ENCODE assay signal across 2 cellular contexts in genomic region chr2:68770271-68771111, GRCh38.
TF ChIP-seq lines count a peak whose summit lies in the region.

No MANE protein-coding gene starts in this region.

TF ChIP-seq in liver, 16 proteins besides CTCF, POLR2A, EP300 and RAD21 (continued from another document):
- TF ChIP-seq, protein P1, sequence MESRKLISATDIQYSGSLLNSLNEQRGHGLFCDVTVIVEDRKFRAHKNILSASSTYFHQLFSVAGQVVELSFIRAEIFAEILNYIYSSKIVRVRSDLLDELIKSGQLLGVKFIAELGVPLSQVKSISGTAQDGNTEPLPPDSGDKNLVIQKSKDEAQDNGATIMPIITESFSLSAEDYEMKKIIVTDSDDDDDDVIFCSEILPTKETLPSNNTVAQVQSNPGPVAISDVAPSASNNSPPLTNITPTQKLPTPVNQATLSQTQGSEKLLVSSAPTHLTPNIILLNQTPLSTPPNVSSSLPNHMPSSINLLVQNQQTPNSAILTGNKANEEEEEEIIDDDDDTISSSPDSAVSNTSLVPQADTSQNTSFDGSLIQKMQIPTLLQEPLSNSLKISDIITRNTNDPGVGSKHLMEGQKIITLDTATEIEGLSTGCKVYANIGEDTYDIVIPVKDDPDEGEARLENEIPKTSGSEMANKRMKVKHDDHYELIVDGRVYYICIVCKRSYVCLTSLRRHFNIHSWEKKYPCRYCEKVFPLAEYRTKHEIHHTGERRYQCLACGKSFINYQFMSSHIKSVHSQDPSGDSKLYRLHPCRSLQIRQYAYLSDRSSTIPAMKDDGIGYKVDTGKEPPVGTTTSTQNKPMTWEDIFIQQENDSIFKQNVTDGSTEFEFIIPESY (IDR thresholded peaks at IDR 0.05) = no peak
- TF ChIP-seq, protein P2, sequence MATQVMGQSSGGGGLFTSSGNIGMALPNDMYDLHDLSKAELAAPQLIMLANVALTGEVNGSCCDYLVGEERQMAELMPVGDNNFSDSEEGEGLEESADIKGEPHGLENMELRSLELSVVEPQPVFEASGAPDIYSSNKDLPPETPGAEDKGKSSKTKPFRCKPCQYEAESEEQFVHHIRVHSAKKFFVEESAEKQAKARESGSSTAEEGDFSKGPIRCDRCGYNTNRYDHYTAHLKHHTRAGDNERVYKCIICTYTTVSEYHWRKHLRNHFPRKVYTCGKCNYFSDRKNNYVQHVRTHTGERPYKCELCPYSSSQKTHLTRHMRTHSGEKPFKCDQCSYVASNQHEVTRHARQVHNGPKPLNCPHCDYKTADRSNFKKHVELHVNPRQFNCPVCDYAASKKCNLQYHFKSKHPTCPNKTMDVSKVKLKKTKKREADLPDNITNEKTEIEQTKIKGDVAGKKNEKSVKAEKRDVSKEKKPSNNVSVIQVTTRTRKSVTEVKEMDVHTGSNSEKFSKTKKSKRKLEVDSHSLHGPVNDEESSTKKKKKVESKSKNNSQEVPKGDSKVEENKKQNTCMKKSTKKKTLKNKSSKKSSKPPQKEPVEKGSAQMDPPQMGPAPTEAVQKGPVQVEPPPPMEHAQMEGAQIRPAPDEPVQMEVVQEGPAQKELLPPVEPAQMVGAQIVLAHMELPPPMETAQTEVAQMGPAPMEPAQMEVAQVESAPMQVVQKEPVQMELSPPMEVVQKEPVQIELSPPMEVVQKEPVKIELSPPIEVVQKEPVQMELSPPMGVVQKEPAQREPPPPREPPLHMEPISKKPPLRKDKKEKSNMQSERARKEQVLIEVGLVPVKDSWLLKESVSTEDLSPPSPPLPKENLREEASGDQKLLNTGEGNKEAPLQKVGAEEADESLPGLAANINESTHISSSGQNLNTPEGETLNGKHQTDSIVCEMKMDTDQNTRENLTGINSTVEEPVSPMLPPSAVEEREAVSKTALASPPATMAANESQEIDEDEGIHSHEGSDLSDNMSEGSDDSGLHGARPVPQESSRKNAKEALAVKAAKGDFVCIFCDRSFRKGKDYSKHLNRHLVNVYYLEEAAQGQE (IDR thresholded peaks at IDR 0.05) = no peak
- TF ChIP-seq TAF1 (conservative IDR thresholded peaks at IDR 0.05) (no peak), EGR1 (IDR thresholded peaks at IDR 0.05; ENCODE audit: low read depth in 2 of 2) (no peak), JUND (IDR thresholded peaks at IDR 0.05) (no peak), HNF4A (conservative IDR thresholded peaks at IDR 0.05) (no peak), MAX (IDR thresholded peaks at IDR 0.05) (no peak), SP1 (IDR thresholded peaks at IDR 0.05) (no peak)

TF ChIP-seq in HepG2, 621 proteins besides CTCF, POLR2A, EP300 and RAD21 (continued from another document):
- TF ChIP-seq, protein P2 (IDR thresholded peaks at IDR 0.05; ENCODE audit: borderline replicate concordance in 1 of 2, low read depth in 1 of 2, low read length in 2 of 2) = no peak
- TF ChIP-seq THYN1 (CRISPR knock-in tag; IDR thresholded peaks at IDR 0.05; ENCODE audit: borderline replicate concordance, low read depth) (no peak), HOXD1 (CRISPR knock-in tag; IDR thresholded peaks at IDR 0.05) (no peak), ZBTB4 (CRISPR knock-in tag; IDR thresholded peaks at IDR 0.05; ENCODE audit: borderline replicate concordance) (no peak), ZFP36L1 (CRISPR knock-in tag; IDR thresholded peaks at IDR 0.05) (no peak)
- TF ChIP-seq, protein P3, sequence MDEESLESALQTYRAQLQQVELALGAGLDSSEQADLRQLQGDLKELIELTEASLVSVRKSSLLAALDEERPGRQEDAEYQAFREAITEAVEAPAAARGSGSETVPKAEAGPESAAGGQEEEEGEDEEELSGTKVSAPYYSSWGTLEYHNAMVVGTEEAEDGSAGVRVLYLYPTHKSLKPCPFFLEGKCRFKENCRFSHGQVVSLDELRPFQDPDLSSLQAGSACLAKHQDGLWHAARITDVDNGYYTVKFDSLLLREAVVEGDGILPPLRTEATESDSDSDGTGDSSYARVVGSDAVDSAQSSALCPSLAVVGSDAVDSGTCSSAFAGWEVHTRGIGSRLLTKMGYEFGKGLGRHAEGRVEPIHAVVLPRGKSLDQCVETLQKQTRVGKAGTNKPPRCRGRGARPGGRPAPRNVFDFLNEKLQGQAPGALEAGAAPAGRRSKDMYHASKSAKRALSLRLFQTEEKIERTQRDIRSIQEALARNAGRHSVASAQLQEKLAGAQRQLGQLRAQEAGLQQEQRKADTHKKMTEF (CRISPR knock-in tag; IDR thresholded peaks at IDR 0.05) = no peak
TF ChIP-seq in HepG2: peak in this region for 0.
